Comparison of ENCODE assay signal across 10 cellular contexts in genomic region chr12:51242896-51243295, GRCh38. TPM values are rescaled to one million over a fixed set of nuclear protein-coding genes. Genes with fewer than 3 reads are reported as not detected.
DNase-seq lines count a peak whose midpoint lies in the region; ATAC-seq, FAIRE-seq and TF ChIP-seq lines count a peak whose summit lies in the region.
"Had no signal": no experiment of that assay in that cellular context is flagged by ENCODE, and none has a peak within 500 bp of the region (broad histone marks: within the 10 kb centered on the region; RNA-seq: fewer than 3 reads in every experiment).

No MANE protein-coding gene starts in this region.

- H3K79me2 ChIP-seq in endothelial cell of umbilical vein (ENCODE audit: control insufficient read depth, insufficient read depth, low read length) = peaks cover 19% of the 10 kb centered on the region

- H3K9ac ChIP-seq in endothelial cell of umbilical vein (replicated peaks; ENCODE audit: extremely low read depth, insufficient read depth, low read length) = no peak overlapping the region

- H3K27me3 Mint-ChIP-seq in CD4-positive, alpha-beta memory T cell = no peaks in the 10 kb centered on the region

- in situ Hi-C loops in Panc1 (cut with HindIII; ENCODE audit: low pct_unique_long_range_greater_than_20kb, low sequenced_read_pairs) = no loop called here

- H3K36me3 Mint-ChIP-seq in CD4-positive, alpha-beta memory T cell = peaks cover 27 to 70% of the 10 kb centered on the region in 2 donors

- no peaks in the 10 kb centered on the region for H3K27me3 ChIP-seq in CD4-positive, alpha-beta memory T cell (ENCODE audit: insufficient read depth, low read length)
- H3K27me3 ChIP-seq in Panc1 (ENCODE audit: control insufficient read depth, insufficient read depth, low read length) (no peaks in the 10 kb centered on the region), endothelial cell of umbilical vein (ENCODE audit: control insufficient read depth in 2 of 2, insufficient read depth in 2 of 2, low read length in 2 of 2) (no peaks in the 10 kb centered on the region)
- H3K27me3 ChIP-seq: SJSA1 had no signal

- peak overlapping the region in 7 of 8 donors; percentile 1 to 63 (median 42) for H3K4me3 Mint-ChIP-seq in CD4-positive, alpha-beta memory T cell

- no peak for FAIRE-seq in endothelial cell of umbilical vein (lab: Jason Lieb, UNC)

- POLR2A ChIA-PET in CD4-positive, alpha-beta memory T cell (lab: Charles Lee; ENCODE audit: partially characterized antibody) = interaction anchor here (0.5 to 8.7 kb wide), 3 partner anchors 26 to 101 kb away, joined by 4 to 177 read pairs (median 8); partner anchors contain the start of gene POU6F1
- POLR2A ChIA-PET in Panc1 (lab: Charles Lee) (interaction anchor here (0.6 kb wide), 1 partner anchor 55 kb away, joined by 3 read pairs; no protein-coding TSS in a partner anchor), endothelial cell of umbilical vein (lab: Charles Lee) (interaction anchor here (1.6 kb wide), 1 partner anchor 10 kb away, joined by 6 read pairs; no protein-coding TSS in a partner anchor)

- TF ChIP-seq POLR2A in endothelial cell of umbilical vein (IDR thresholded peaks at IDR 0.05; ENCODE audit: low read depth, low read length) = no peak

- intact Hi-C loops in CD4-positive, alpha-beta memory T cell (cut with micrococcal nuclease) = loop anchor here (1.0 kb wide), 1 partner anchor 196 kb away; no protein-coding TSS in a partner anchor
- intact Hi-C loops in Panc1 (cut with micrococcal nuclease; ENCODE audit: unreplicated experiment) = no loop called here
- intact Hi-C loops in endothelial cell of umbilical vein (cut with micrococcal nuclease) = no loop called here

- no peaks in the 10 kb centered on the region for H4K20me1 ChIP-seq in endothelial cell of umbilical vein (replicated peaks; ENCODE audit: control insufficient read depth, extremely low read depth, insufficient read depth, low read length)

- TF ChIP-seq CTCF in Panc1 (IDR thresholded peaks at IDR 0.05) (no peak), endothelial cell of umbilical vein (IDR thresholded peaks at IDR 0.05; ENCODE audit: extremely low read depth in 1 of 2, insufficient read depth in 1 of 2, low read depth in 1 of 2, low read length in 2 of 2) (no peak)

- H3K9me1 ChIP-seq in endothelial cell of umbilical vein (replicated peaks; ENCODE audit: control insufficient read depth, extremely low read depth, insufficient read depth, low read length) = no peaks in the 10 kb centered on the region

- peak; percentile 35 to 39 for DNase-seq in AML-193 (lab: John Stamatoyannopoulos, UW)
- DNase-seq in CD4-positive, alpha-beta memory T cell = no peak
- DNase-seq in Panc1 (ENCODE audit: low read depth, low spot score) = no peak
- DNase-seq in endothelial cell of umbilical vein (ENCODE audit: low read depth, low spot score) = no peak
- DNase-seq in COLO829 (ENCODE audit: low spot score) = no peak
- DNase-seq in NCI-H345 treated with DMSO at 0.1 percent for 48 hours (lab: John Stamatoyannopoulos, UW; ENCODE audit: unreplicated experiment) = no peak
- no peak for DNase-seq in NCI-H2029 (lab: John Stamatoyannopoulos, UW)
- DNase-seq: hippocampal formation, NCI-H1417 treated with DMSO at 0.1 percent for 48 hours had no signal

- H2AFZ ChIP-seq in endothelial cell of umbilical vein (ENCODE audit: low read depth, low read length) = no peak overlapping the region

- CTCF ChIA-PET in CD4-positive, alpha-beta memory T cell (lab: Charles Lee; ENCODE audit: partially characterized antibody) = no interaction called here
- CTCF ChIA-PET in Panc1 (lab: Charles Lee) = no interaction called here
- CTCF ChIA-PET in endothelial cell of umbilical vein (lab: Charles Lee) = interaction anchor here (1.7 to 2.4 kb wide), 2 partner anchors 10 to 28 kb away, joined by 3 to 12 read pairs; partner anchors contain the start of gene SMAGP

- peaks cover 65% of the 10 kb centered on the region for H3K4me1 ChIP-seq in CD4-positive, alpha-beta memory T cell (ENCODE audit: insufficient read depth, low read length)
- H3K4me1 ChIP-seq in Panc1 (ENCODE audit: control insufficient read depth, insufficient read depth, low read length) (peaks cover 12% of the 10 kb centered on the region), endothelial cell of umbilical vein (ENCODE audit: control insufficient read depth, extremely low read depth, insufficient read depth, low read length) (peaks cover 34% of the 10 kb centered on the region)

- H3K27ac Mint-ChIP-seq in CD4-positive, alpha-beta memory T cell = peak overlapping the region in 6 of 7 donors; percentile 2 to 100 (median 42)

- BruUV-seq in Panc1 (replicated peaks; lab: Mats Ljungman, UMichigan) (TSS peak; percentile 64), endothelial cell of umbilical vein (replicated peaks; lab: Mats Ljungman, UMichigan) (TSS peak; percentile 0)

- dilution Hi-C loops in endothelial cell of umbilical vein (cut with MboI; ENCODE audit: extremely low pct_ligation_motif_present, low sequenced_read_pairs) = no loop called here

- no peaks in the 10 kb centered on the region for H3K9me3 ChIP-seq in CD4-positive, alpha-beta memory T cell (ENCODE audit: control insufficient read depth in 1 of 2, low read length in 2 of 2)
- H3K9me3 ChIP-seq in Panc1 (ENCODE audit: control insufficient read depth, insufficient read depth, low read depth, low read length) (no peaks in the 10 kb centered on the region), endothelial cell of umbilical vein (replicated peaks; ENCODE audit: control insufficient read depth, insufficient read depth, low read length) (no peaks in the 10 kb centered on the region)
- H3K9me3 ChIP-seq: SJSA1 had no signal

- no peak for ATAC-seq in Panc1

- H3K9me3 Mint-ChIP-seq in CD4-positive, alpha-beta memory T cell = peaks cover 0 to 2% (median 0%) of the 10 kb centered on the region in 8 donors

- no peak overlapping the region for H3K27ac ChIP-seq in CD4-positive, alpha-beta memory T cell (ENCODE audit: low read depth, low read length)
- H3K27ac ChIP-seq in Panc1 (ENCODE audit: low read length) = no peak overlapping the region
- no peak overlapping the region for H3K27ac ChIP-seq in endothelial cell of umbilical vein (ENCODE audit: insufficient read depth, low read depth, low read length)
- H3K27ac ChIP-seq: SJSA1 had no signal

- H3K36me3 ChIP-seq in CD4-positive, alpha-beta memory T cell (ENCODE audit: insufficient read depth, low read length) = peaks cover 32% of the 10 kb centered on the region
- peaks cover 30% of the 10 kb centered on the region for H3K36me3 ChIP-seq in Panc1 (ENCODE audit: control insufficient read depth, insufficient read depth, low read length)
- peaks cover 16 to 29% of the 10 kb centered on the region in 2 experiments for H3K36me3 ChIP-seq in endothelial cell of umbilical vein (ENCODE audit: control insufficient read depth in 2 of 2, extremely low read depth in 1 of 2, insufficient read depth in 2 of 2, low read length in 2 of 2)

- H3K4me3 ChIP-seq in CD4-positive, alpha-beta memory T cell (ENCODE audit: low read length in 2 of 2) = no peak overlapping the region
- H3K4me3 ChIP-seq in Panc1 (ENCODE audit: low read depth in 2 of 2, low read length in 2 of 2) = no peak overlapping the region
- no peak overlapping the region for H3K4me3 ChIP-seq in endothelial cell of umbilical vein (replicated peaks in 1 of 3; ENCODE audit: insufficient read depth in 1 of 3, low read depth in 1 of 3, low read length in 3 of 3)
- H3K4me3 ChIP-seq: SJSA1 had no signal

- H3K4me2 ChIP-seq in endothelial cell of umbilical vein (ENCODE audit: insufficient read depth, low read length) = no peak overlapping the region

- peaks cover 49 to 94% (median 66%) of the 10 kb centered on the region in 4 donors for H3K4me1 Mint-ChIP-seq in CD4-positive, alpha-beta memory T cell

RNA-seq across cellular contexts. Expression of gene DAZAP2, which starts 4.3 kb away (rescaled TPM):
- total RNA-seq in CD4-positive, alpha-beta memory T cell = 100 to 1,000 TPM; 275 to 286 TPM
- polyA plus RNA-seq in CD4-positive, alpha-beta memory T cell = 1,000 to 10,000 TPM; 1,322 to 2,333 TPM
- 197 TPM for total RNA-seq in Panc1 (2021; ENCODE audit: unreplicated experiment)
- polyA plus RNA-seq in Panc1 (2012; ENCODE audit: insufficient read length) = 269 TPM
- 177 TPM in 2 replicates for total RNA-seq in endothelial cell of umbilical vein
- polyA plus RNA-seq in endothelial cell of umbilical vein = 497 and 614 TPM in 2 replicates
- polyA plus RNA-seq in endothelial cell of umbilical vein (2011; cell fraction: cytosol; rRNA removed) = 363 and 410 TPM in 2 replicates
- 196 and 220 TPM in 2 replicates for polyA plus RNA-seq in endothelial cell of umbilical vein (2011; cell fraction: nucleus; rRNA removed)
- polyA plus RNA-seq in endothelial cell of umbilical vein (2012) = 238 and 242 TPM in 2 replicates
- 443 and 505 TPM in 2 replicates for polyA minus RNA-seq in endothelial cell of umbilical vein
- 151 TPM for polyA minus RNA-seq in endothelial cell of umbilical vein (2011; cell fraction: cytosol; rRNA and poly(A)+ RNA removed)
- 81.2 and 97.2 TPM in 2 replicates for polyA minus RNA-seq in endothelial cell of umbilical vein (2011; cell fraction: nucleus; rRNA and poly(A)+ RNA removed)

RNA-seq across cellular contexts. Expression of gene POU6F1, which starts 25.0 kb away (rescaled TPM):
- 10 to 100 TPM; 71.9 to 79.8 TPM for total RNA-seq in CD4-positive, alpha-beta memory T cell
- polyA plus RNA-seq in CD4-positive, alpha-beta memory T cell = 1 to 10 TPM; 1.4 to 8.5 TPM
- total RNA-seq in Panc1 (2021; ENCODE audit: unreplicated experiment) (3.1 TPM), endothelial cell of umbilical vein (14.4 and 17.5 TPM in 2 replicates)
- 2.1 TPM for polyA plus RNA-seq in Panc1 (2012; ENCODE audit: insufficient read length)
- polyA plus RNA-seq in endothelial cell of umbilical vein = 5.4 and 6.4 TPM in 2 replicates
- polyA plus RNA-seq in endothelial cell of umbilical vein (2011; cell fraction: cytosol; rRNA removed) = 3.1 and 4.3 TPM in 2 replicates
- 13.3 and 18.1 TPM in 2 replicates for polyA plus RNA-seq in endothelial cell of umbilical vein (2011; cell fraction: nucleus; rRNA removed)
- 4.3 and 6.7 TPM in 2 replicates for polyA plus RNA-seq in endothelial cell of umbilical vein (2012)
- 4.0 and 5.6 TPM in 2 replicates for polyA minus RNA-seq in endothelial cell of umbilical vein
- 5.1 TPM for polyA minus RNA-seq in endothelial cell of umbilical vein (2011; cell fraction: cytosol; rRNA and poly(A)+ RNA removed)
- 6.8 and 7.0 TPM in 2 replicates for polyA minus RNA-seq in endothelial cell of umbilical vein (2011; cell fraction: nucleus; rRNA and poly(A)+ RNA removed)

RNA-seq across cellular contexts. Expression of gene SMAGP, which starts 27.3 kb away (rescaled TPM):
- total RNA-seq in CD4-positive, alpha-beta memory T cell = 1 to 10 TPM; 3.9 to 5.5 TPM
- polyA plus RNA-seq in CD4-positive, alpha-beta memory T cell = 10 to 100 TPM; 10.6 to 18.9 TPM
- total RNA-seq in Panc1 (2021; ENCODE audit: unreplicated experiment) (2.4 TPM), endothelial cell of umbilical vein (26.2 and 29.1 TPM in 2 replicates)
- polyA plus RNA-seq in Panc1 (2012; ENCODE audit: insufficient read length) = 3.3 TPM
- 17.3 and 21.4 TPM in 2 replicates for polyA plus RNA-seq in endothelial cell of umbilical vein
- 28.6 and 31.2 TPM in 2 replicates for polyA plus RNA-seq in endothelial cell of umbilical vein (2011; cell fraction: cytosol; rRNA removed)
- polyA plus RNA-seq in endothelial cell of umbilical vein (2011; cell fraction: nucleus; rRNA removed) = 14.3 and 15.7 TPM in 2 replicates
- 27.2 and 45.2 TPM in 2 replicates for polyA plus RNA-seq in endothelial cell of umbilical vein (2012)
- polyA minus RNA-seq in endothelial cell of umbilical vein = 13.6 and 14.7 TPM in 2 replicates
- polyA minus RNA-seq in endothelial cell of umbilical vein (2011; cell fraction: cytosol; rRNA and poly(A)+ RNA removed) = 10.1 TPM
- polyA minus RNA-seq in endothelial cell of umbilical vein (2011; cell fraction: nucleus; rRNA and poly(A)+ RNA removed) = 5.5 and 8.9 TPM in 2 replicates

Comparison
In these comparisons a context has a peak if more than half of its experiments do, and no peak if none do; other contexts are left out.
1. DNase-seq: peak in AML-193 (2 of 2); none in CD4-positive, alpha-beta memory T cell (0 of 5), Panc1 (single experiment), endothelial cell of umbilical vein (single experiment), COLO829 (single experiment), NCI-H345 treated with DMSO at 0.1 percent for 48 hours (single experiment) and NCI-H2029 (single experiment).